In genomic region chr3:112814256-112814655, GRCh38 we compare ENCODE assay signal across 8 cellular contexts. TPM values are rescaled to one million over a fixed set of nuclear protein-coding genes. Genes with fewer than 3 reads are reported as not detected.
DNase-seq lines count a peak whose midpoint lies in the region; ATAC-seq and TF ChIP-seq lines count a peak whose summit lies in the region.

No MANE protein-coding gene starts in this region.

- no peak overlapping the region for H3K27ac ChIP-seq in mammary epithelial cell (ENCODE audit: insufficient read depth, low read depth, low read length)
- no peak overlapping the region for H3K27ac ChIP-seq in mesendoderm (ENCODE audit: low read depth, low read length)

- no peak overlapping the region for H3K27ac Mint-ChIP-seq in Caco-2 (ENCODE audit: unreplicated experiment)

- H3K4me2 ChIP-seq in mammary epithelial cell (ENCODE audit: insufficient read depth, low read depth, low read length), result no peak overlapping the region
- H3K4me2 ChIP-seq in mesendoderm (ENCODE audit: low read length), result no peak overlapping the region

- intact Hi-C loops in Caco-2 (cut with micrococcal nuclease; ENCODE audit: unreplicated experiment) (loop anchor here (1.0 to 5.0 kb wide), 4 partner anchors 80 to 231 kb away; partner anchors contain the start of gene CD200R1), mammary epithelial cell (cut with micrococcal nuclease) (loop anchor here (1.0 kb wide), 4 partner anchors 40 to 232 kb away; no protein-coding TSS in a partner anchor)

- no peaks in the 10 kb centered on the region for H3K4me1 Mint-ChIP-seq in Caco-2 (ENCODE audit: low read depth, unreplicated experiment)

- no TSS peak for BruUV-seq in Caco-2 (replicated peaks; lab: Mats Ljungman, UMichigan)
- BruUV-seq in mammary epithelial cell (replicated peaks; lab: Mats Ljungman, UMichigan), result TSS peak; percentile 90

- no peaks in the 10 kb centered on the region for H3K79me1 ChIP-seq in mesendoderm (ENCODE audit: low read length)

- H3K18ac ChIP-seq in mesendoderm (ENCODE audit: low read length), result no peak overlapping the region

- peak; percentile 28 to 48 for TF ChIP-seq CTCF in Caco-2 (IDR thresholded peaks at IDR 0.05; ENCODE audit: insufficient read depth in 1 of 2, low read depth in 1 of 2, low read length in 1 of 2, severe bottlenecking in 1 of 2, unreplicated experiment in 1 of 2)
- TF ChIP-seq CTCF in mammary epithelial cell (conservative IDR thresholded peaks at IDR 0.05 in 1 of 2, IDR thresholded peaks at IDR 0.05 in 1 of 2; ENCODE audit: extremely low read depth in 1 of 2, insufficient read depth in 1 of 2, low read depth in 1 of 2, low read length in 2 of 2), result peak; percentile 38 to 66

- no peak overlapping the region for H3K9ac ChIP-seq in mammary epithelial cell (ENCODE audit: insufficient read depth, low read length)
- H3K9ac ChIP-seq in mesendoderm (ENCODE audit: low read length), result no peak overlapping the region

- H3K27me3 Mint-ChIP-seq in Caco-2 (ENCODE audit: insufficient read depth, unreplicated experiment), result no peaks in the 10 kb centered on the region

- H4K20me1 ChIP-seq in mammary epithelial cell (ENCODE audit: insufficient read depth, low read length), result no peaks in the 10 kb centered on the region

- H4K5ac ChIP-seq in mesendoderm (ENCODE audit: low read length), result no peak overlapping the region

- 28% methylated on average over 2 of the region's 2 CpGs for WGBS in mammary epithelial cell (ENCODE audit: low coverage, missing lambda C conversion rate)
- whole genome bisulfite sequencing in mesendoderm (ENCODE audit: extremely low coverage, insufficient coverage, low lambda C conversion rate), result 83% methylated on average over 1 of the region's 2 CpGs

- no peak overlapping the region for H2AFZ ChIP-seq in mammary epithelial cell (ENCODE audit: low read depth, low read length)

- H3K79me2 ChIP-seq in mammary epithelial cell (ENCODE audit: insufficient read depth, low read length) (no peaks in the 10 kb centered on the region), mesendoderm (ENCODE audit: control insufficient read depth, insufficient read depth, low read length) (no peaks in the 10 kb centered on the region)

- H3K4me3 Mint-ChIP-seq in Caco-2 (ENCODE audit: unreplicated experiment), result no peak overlapping the region

- in situ Hi-C loops in mammary epithelial cell (cut with MboI; ENCODE audit: low sequenced_read_pairs in 2 of 2), result loop anchor here in 1 of 2 donors (10.0 kb wide), 2 partner anchors 79 to 229 kb away; no protein-coding TSS in a partner anchor

- H3K4ac ChIP-seq in mesendoderm (ENCODE audit: low read depth, low read length), result no peak overlapping the region

- no peaks in the 10 kb centered on the region for H3K27me3 ChIP-seq in Caco-2 (replicated peaks; ENCODE audit: control insufficient read depth, insufficient read depth, low read length)
- no peaks in the 10 kb centered on the region for H3K27me3 ChIP-seq in mammary epithelial cell (ENCODE audit: insufficient read depth, low read length)
- no peaks in the 10 kb centered on the region for H3K27me3 ChIP-seq in mesendoderm (ENCODE audit: insufficient read depth, low read length, poor library complexity)

- no peaks in the 10 kb centered on the region for H3K36me3 Mint-ChIP-seq in Caco-2 (ENCODE audit: insufficient read depth, unreplicated experiment)

- no peak overlapping the region for H2AK5ac ChIP-seq in mesendoderm (ENCODE audit: low read length)

- POLR2A ChIA-PET in Caco-2 (lab: Charles Lee), result no interaction called here

- H3K9me3 Mint-ChIP-seq in Caco-2 (ENCODE audit: unreplicated experiment), result no peaks in the 10 kb centered on the region

- CTCF ChIA-PET in Caco-2 (lab: Charles Lee), result interaction anchor here (0.6 to 1.7 kb wide), 10 partner anchors 8 to 232 kb away, joined by 3 to 35 read pairs (median 4); no protein-coding TSS in a partner anchor
- CTCF ChIA-PET in mammary epithelial cell (lab: Charles Lee; ENCODE audit: low non-redundant PET), result interaction anchor here (0.6 to 1.4 kb wide), 6 partner anchors 37 to 223 kb away, joined by 4 to 7 read pairs (median 4); no protein-coding TSS in a partner anchor

- H2BK5ac ChIP-seq in mesendoderm (ENCODE audit: low read length), result no peak overlapping the region

- H3K4me1 ChIP-seq in Caco-2 (no peaks in the 10 kb centered on the region), mammary epithelial cell (ENCODE audit: insufficient read depth, low read length) (peaks cover 7% of the 10 kb centered on the region), mesendoderm (ENCODE audit: control insufficient read depth, low read depth, low read length) (no peaks in the 10 kb centered on the region)

- DNase-seq in Caco-2 (peak in 1 of 2 experiments; percentile 12), LHCN-M2 (ENCODE audit: low read depth) (peak; percentile 74), mammary epithelial cell (peak; percentile 46), mesendoderm (peak; percentile 53), NCI-H2171 treated with DMSO at 0.1 percent for 48 hours (lab: John Stamatoyannopoulos, UW) (no peak)
- DNase-seq in activated CD4-positive, alpha-beta T cell treated with anti-CD3 and anti-CD28 coated beads for 48 hours, result no peak

- H2BK15ac ChIP-seq in mesendoderm (replicated peaks; ENCODE audit: low read depth), result no peak overlapping the region

- no peaks in the 10 kb centered on the region for H3K36me3 ChIP-seq in Caco-2 (ENCODE audit: control insufficient read depth, insufficient read depth, low read length)
- no peaks in the 10 kb centered on the region for H3K36me3 ChIP-seq in mammary epithelial cell (ENCODE audit: insufficient read depth, low read length)
- H3K36me3 ChIP-seq in mesendoderm (ENCODE audit: control insufficient read depth, insufficient read depth, low read length), result no peaks in the 10 kb centered on the region

- dilution Hi-C loops in mammary epithelial cell (cut with HindIII; ENCODE audit: low sequenced_read_pairs), result no loop called here

- H3K56ac ChIP-seq in mesendoderm (ENCODE audit: low read length), result no peak overlapping the region

- H3K9me3 ChIP-seq in Caco-2 (no peaks in the 10 kb centered on the region), mammary epithelial cell (replicated peaks; ENCODE audit: insufficient read depth, low read length) (no peaks in the 10 kb centered on the region)

- H4K8ac ChIP-seq in mesendoderm (ENCODE audit: low read depth, low read length), result no peak overlapping the region

- H2BK120ac ChIP-seq in mesendoderm (ENCODE audit: low read depth, low read length), result no peak overlapping the region

- H3K4me3 ChIP-seq in Caco-2 (ENCODE audit: low read depth, low read length) (no peak overlapping the region), mammary epithelial cell (replicated peaks in 1 of 3; ENCODE audit: insufficient read depth in 1 of 3, low read depth in 2 of 3, low read length in 3 of 3) (no peak overlapping the region), mesendoderm (ENCODE audit: low read length) (no peak overlapping the region)

- ATAC-seq in HG03095 (IDR thresholded peaks at IDR 0.05; ENCODE audit: unreplicated experiment) (no peak), HG02840 (IDR thresholded peaks at IDR 0.05; ENCODE audit: low FRiP score, unreplicated experiment) (no peak)

- no peak overlapping the region for H3K23ac ChIP-seq in mesendoderm (ENCODE audit: low read length)

RNA-seq across cellular contexts. Expression of gene CD200R1L, which starts 32.4 kb away (rescaled TPM):
- not detected in 2 replicates for total RNA-seq in Caco-2 (2022)
- total RNA-seq in LHCN-M2 (2014; rRNA removed), result not detected in 2 replicates
- 0.06 TPM for polyA plus RNA-seq in LHCN-M2 (2012)
- total RNA-seq in mammary epithelial cell, result not detected
- not detected for polyA plus RNA-seq in mammary epithelial cell
- not detected for polyA minus RNA-seq in mammary epithelial cell
- not detected for polyA plus RNA-seq in mesendoderm (2013, experiment 1 of 2)
- polyA plus RNA-seq in mesendoderm (2013, experiment 2 of 2), result not detected

Comparison
In these comparisons a context has a peak if more than half of its experiments do, and no peak if none do; other contexts are left out.
1. DNase-seq: peak in LHCN-M2 (single experiment), mammary epithelial cell (single experiment) and mesendoderm (single experiment); none in NCI-H2171 treated with DMSO at 0.1 percent for 48 hours (single experiment) and activated CD4-positive, alpha-beta T cell treated with anti-CD3 and anti-CD28 coated beads for 48 hours (single experiment).